ENCODE assay signal across 1 cellular context in genomic region chr12:130602251-130602650, GRCh38.
TF ChIP-seq lines count a peak whose summit lies in the region.

No MANE protein-coding gene starts in this region.

TF ChIP-seq in IMR-90, 13 proteins besides CTCF, POLR2A, EP300 and RAD21 (continued from another document):
- TF ChIP-seq ELK1 (IDR thresholded peaks at IDR 0.05; ENCODE audit: borderline replicate concordance, low read depth, low read length) (no peak), SMC3 (IDR thresholded peaks at IDR 0.05; ENCODE audit: low read depth, low read length) (no peak), MXI1 (IDR thresholded peaks at IDR 0.05; ENCODE audit: borderline replicate concordance, low read depth, low read length) (no peak), FOS (IDR thresholded peaks at IDR 0.05; ENCODE audit: low read depth, low read length) (no peak), BHLHE40 (IDR thresholded peaks at IDR 0.05; ENCODE audit: low read depth, low read length) (no peak)
